ENCODE assay signal across 12 cellular contexts in the genomic region with DNA sequence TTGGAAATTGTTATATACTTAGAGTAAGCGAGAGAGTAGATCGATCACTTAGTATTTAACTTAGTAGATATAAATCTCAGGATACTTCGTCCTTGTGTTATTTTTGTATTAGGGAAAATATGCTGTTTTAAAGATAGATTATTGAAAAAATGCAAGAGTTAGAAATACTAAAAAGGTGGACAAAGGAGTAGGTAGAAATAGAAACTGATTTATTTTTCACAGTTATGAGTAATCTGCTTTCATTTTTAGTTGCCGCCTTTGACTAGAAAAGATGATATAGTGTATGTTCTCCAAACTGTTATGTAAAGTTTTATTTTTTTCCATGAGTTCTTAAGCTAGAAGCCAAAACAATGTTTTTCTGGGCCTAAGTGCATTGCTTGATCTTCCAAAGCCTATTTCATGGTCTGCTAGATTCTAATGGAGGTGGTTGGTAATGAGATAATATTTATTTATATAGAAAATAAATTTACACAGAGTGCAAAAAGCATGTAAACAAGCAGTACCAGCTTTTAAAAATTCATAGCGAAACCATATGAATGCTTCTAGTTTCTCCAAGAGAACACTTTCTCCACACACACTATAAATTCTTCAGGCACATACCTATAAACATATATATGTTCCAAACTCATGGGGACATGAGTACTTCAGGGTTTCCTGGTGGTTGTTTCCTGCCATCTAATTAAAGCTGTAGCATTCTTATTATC.
A peak's percentile ranks its signal among the peaks of the same experiment; 100 is the strongest.
DNase-seq lines count a peak whose midpoint lies in the region; ATAC-seq, FAIRE-seq and TF ChIP-seq lines count a peak whose summit lies in the region.
"Had no signal": no experiment of that assay in that cellular context is flagged by ENCODE, and none has a peak within 500 bp of the region (broad histone marks: within the 10 kb centered on the region; RNA-seq: fewer than 3 reads in every experiment).

No MANE protein-coding gene starts in this region.

- ATAC-seq in GM18498 (IDR thresholded peaks at IDR 0.05; ENCODE audit: unreplicated experiment) (peak; percentile 70), GM19463 (IDR thresholded peaks at IDR 0.05; ENCODE audit: unreplicated experiment) (peak; percentile 57), HG03060 (IDR thresholded peaks at IDR 0.05; ENCODE audit: low read depth, unreplicated experiment) (peak; percentile 56)

- peaks cover 10% of the 10 kb centered on the region for H3K27me3 Mint-ChIP-seq in activated T-helper 2 cell treated with anti-CD3 and anti-CD28 coated beads, Interferon-gamma antibody, Interleukin-2, Interleukin-4, amounts not matched to agents 10 μg/mL and 5 μg/mL and 100 μg/mL, durations not matched to agents 14 hours and 24 hours and 36 hours (ENCODE audit: low read depth)

- no peak for FAIRE-seq in frontal cortex (lab: Jason Lieb, UNC)

- H3K27ac Mint-ChIP-seq in activated T-helper 2 cell treated with anti-CD3 and anti-CD28 coated beads, Interferon-gamma antibody, Interleukin-2, Interleukin-4, amounts not matched to agents 10 μg/mL and 5 μg/mL and 100 μg/mL, durations not matched to agents 14 hours and 24 hours and 36 hours = no peak overlapping the region

- H3K27ac ChIP-seq in dorsolateral prefrontal cortex = peak overlapping the region; percentile 63 to 99 (median 95)

- H3K4me3 Mint-ChIP-seq in activated T-helper 2 cell treated with anti-CD3 and anti-CD28 coated beads, Interferon-gamma antibody, Interleukin-2, Interleukin-4, amounts not matched to agents 10 μg/mL and 5 μg/mL and 100 μg/mL, durations not matched to agents 14 hours and 24 hours and 36 hours (ENCODE audit: low read depth) = no peak overlapping the region

- DNase-seq in dorsolateral prefrontal cortex (no peak), NCI-H748 treated with DMSO at 0.1 percent for 48 hours (lab: John Stamatoyannopoulos, UW) (no peak), frontal cortex (ENCODE audit: low spot score in 2 of 2) (no peak), anterior cingulate cortex (lab: John Stamatoyannopoulos, UW) (no peak)
- no peak for DNase-seq in activated T-helper 2 cell treated with anti-CD3 and anti-CD28 coated beads, Interferon-gamma antibody, Interleukin-2, Interleukin-4, amounts not matched to agents 10 μg/mL and 5 μg/mL and 100 μg/mL, durations not matched to agents 14 hours and 24 hours and 36 hours (ENCODE audit: low spot score)
- DNase-seq: erythroblast, HCEC 1CT, NCI-H2107, T-helper 9 cell had no signal

- no peaks in the 10 kb centered on the region for H3K27me3 ChIP-seq in dorsolateral prefrontal cortex

- intact Hi-C loops in dorsolateral prefrontal cortex (cut with DNase I) = loop anchor here (1.0 to 10.0 kb wide), 3 partner anchors 60 to 82 kb away; no protein-coding TSS in a partner anchor
- intact Hi-C loops in activated T-helper 2 cell treated with anti-CD3 and anti-CD28 coated beads, Interferon-gamma antibody, Interleukin-2, Interleukin-4, amounts not matched to agents 10 μg/mL and 5 μg/mL and 100 μg/mL, durations not matched to agents 14 hours and 24 hours and 36 hours (cut with micrococcal nuclease) = no loop called here

- no peaks in the 10 kb centered on the region for H3K9me3 Mint-ChIP-seq in activated T-helper 2 cell treated with anti-CD3 and anti-CD28 coated beads, Interferon-gamma antibody, Interleukin-2, Interleukin-4, amounts not matched to agents 10 μg/mL and 5 μg/mL and 100 μg/mL, durations not matched to agents 14 hours and 24 hours and 36 hours

- peaks cover 6% of the 10 kb centered on the region for H3K4me1 Mint-ChIP-seq in activated T-helper 2 cell treated with anti-CD3 and anti-CD28 coated beads, Interferon-gamma antibody, Interleukin-2, Interleukin-4, amounts not matched to agents 10 μg/mL and 5 μg/mL and 100 μg/mL, durations not matched to agents 14 hours and 24 hours and 36 hours (ENCODE audit: low read depth)

- TF ChIP-seq CTCF in dorsolateral prefrontal cortex (IDR thresholded peaks at IDR 0.05 in 54 of 56, conservative IDR thresholded peaks at IDR 0.05 in 2 of 56; ENCODE audit: low read depth in 1 of 56, partially characterized antibody in 56 of 56) = no peak

- H3K36me3 Mint-ChIP-seq in activated T-helper 2 cell treated with anti-CD3 and anti-CD28 coated beads, Interferon-gamma antibody, Interleukin-2, Interleukin-4, amounts not matched to agents 10 μg/mL and 5 μg/mL and 100 μg/mL, durations not matched to agents 14 hours and 24 hours and 36 hours (ENCODE audit: low read depth) = no peaks in the 10 kb centered on the region

- H3K4me3 ChIP-seq in dorsolateral prefrontal cortex = peak overlapping the region in 23 of 59 donors; percentile 0 to 49 (median 18)
